ENCODE assay signal across 8 cellular contexts in genomic region chr10:32004161-32004591, GRCh38. TPM values are rescaled to one million over a fixed set of nuclear protein-coding genes. Genes with fewer than 3 reads are reported as not detected.
DNase-seq lines count a peak whose midpoint lies in the region; ATAC-seq and TF ChIP-seq lines count a peak whose summit lies in the region.
"Had no signal": no experiment of that assay in that cellular context is flagged by ENCODE, and none has a peak within 500 bp of the region (broad histone marks: within the 10 kb centered on the region; RNA-seq: fewer than 3 reads in every experiment).

No MANE protein-coding gene starts in this region.

- TF ChIP-seq POLR2A in HCT116 (IDR thresholded peaks at IDR 0.05; ENCODE audit: borderline replicate concordance, extremely low read depth, insufficient read depth, insufficient read length) (no peak), spleen (IDR thresholded peaks at IDR 0.05) (no peak), vagina (IDR thresholded peaks at IDR 0.05) (no peak)

- H3K4me1 ChIP-seq in HCT116 (ENCODE audit: control insufficient read depth in 1 of 2, insufficient read depth in 2 of 2, low read length in 2 of 2) (peaks cover 0 to 10% of the 10 kb centered on the region in 2 experiments; a peak in 1 of 4 replicates), right cardiac atrium (ENCODE audit: control insufficient read depth, insufficient read depth, low read length) (peaks cover 5% of the 10 kb centered on the region), spleen (peaks cover 0 to 32% (median 15%) of the 10 kb centered on the region in 6 donors), vagina (no peaks in the 10 kb centered on the region)

- no peaks in the 10 kb centered on the region for H3K79me2 ChIP-seq in HCT116 (ENCODE audit: insufficient read depth, low read length)

- H3K4me2 ChIP-seq in HCT116 (ENCODE audit: low read length): no peak overlapping the region

- H3K4me3 ChIP-seq in HCT116 (replicated peaks in 1 of 2; ENCODE audit: low read depth in 1 of 2, low read length in 2 of 2): no peak overlapping the region
- no peak overlapping the region for H3K4me3 ChIP-seq in right cardiac atrium (ENCODE audit: low read length)
- H3K4me3 ChIP-seq in spleen: no peak overlapping the region
- no peak overlapping the region for H3K4me3 ChIP-seq in vagina

- RAD21 ChIA-PET in HCT116 (lab: Charles Lee; ENCODE audit: low non-redundant PET in 1 of 2, low total read pairs in 2 of 2, uncharacterized antibody in 2 of 2, unreplicated experiment in 2 of 2): no interaction called here

- H3K27ac ChIP-seq in HCT116 (ENCODE audit: low read depth, low read length) (no peak overlapping the region), RWPE1 (peak overlapping the region; percentile 19; the same call in 1 of the 2 replicates), right cardiac atrium (ENCODE audit: low read length) (peak overlapping the region; percentile 12), spleen (peak overlapping the region in 7 of 8 donors; percentile 11 to 71 (median 64)), vagina (no peak overlapping the region)

- peaks cover 3 to 5% of the 10 kb centered on the region in 2 experiments; a peak in 3 of 4 replicates for H3K36me3 ChIP-seq in HCT116 (ENCODE audit: control insufficient read depth in 1 of 2, insufficient read depth in 2 of 2, low read length in 2 of 2)
- H3K36me3 ChIP-seq in spleen: peaks cover 0 to 32% (median 10%) of the 10 kb centered on the region in 6 donors
- H3K36me3 ChIP-seq in vagina: peaks cover 0 to 11% of the 10 kb centered on the region in 2 donors

- no peaks in the 10 kb centered on the region for H3K9me2 ChIP-seq in HCT116 (ENCODE audit: insufficient read depth)

- CTCF ChIA-PET in HCT116 (lab: Charles Lee) (interaction anchor here (1.9 kb wide), 1 partner anchor 142 kb away, joined by 9 read pairs; no protein-coding TSS in a partner anchor), RWPE1 (lab: Yijun Ruan, JAX) (interaction anchor here (0.6 to 1.1 kb wide), 2 partner anchors 78 to 142 kb away, joined by 3 to 4 read pairs; no protein-coding TSS in a partner anchor)

- H3K9me3 ChIP-seq in HCT116 (ENCODE audit: control insufficient read depth in 1 of 2, insufficient read depth in 1 of 2, low read depth in 1 of 2, low read length in 2 of 2): no peaks in the 10 kb centered on the region
- no peaks in the 10 kb centered on the region for H3K9me3 ChIP-seq in right cardiac atrium (ENCODE audit: control insufficient read depth, low read length)
- no peaks in the 10 kb centered on the region for H3K9me3 ChIP-seq in spleen
- no peaks in the 10 kb centered on the region for H3K9me3 ChIP-seq in vagina

- POLR2A ChIA-PET in HCT116 (lab: Charles Lee) (no interaction called here), RWPE1 (lab: Yijun Ruan, JAX; ENCODE audit: low non-redundant PET) (interaction anchor here (0.6 kb wide), 1 partner anchor 1293 kb away, joined by 6 read pairs; no protein-coding TSS in a partner anchor)

- DNase-seq in HCT116 (ENCODE audit: low read depth, low spot score) (no peak), RWPE1 (ENCODE audit: low spot score) (no peak), right cardiac atrium (peak in 2 of 3 donors; percentile 55 to 66), spleen (peak; percentile 82), dedifferentiated amniotic fluid mesenchymal stem cell (ENCODE audit: extremely low spot score) (no peak), vagina (ENCODE audit: extremely low spot score in 2 of 2) (no peak), HPDE6-E6E7 (ENCODE audit: extremely low spot score) (no peak)
- DNase-seq: kidney glomerular epithelial cell had no signal

- H3K9ac ChIP-seq in HCT116 (ENCODE audit: low read length): no peak overlapping the region

- H2AFZ ChIP-seq in HCT116 (ENCODE audit: low read depth, low read length, poor library complexity, severe bottlenecking): no peak overlapping the region

- TF ChIP-seq RAD21 in HCT116 (IDR thresholded peaks at IDR 0.05; ENCODE audit: low read depth): no peak

- ATAC-seq in HCT116: peak; percentile 13; the same call in 1 of the 2 replicates
- peak; percentile 58 for ATAC-seq in right cardiac atrium

- WGBS in right cardiac atrium: 44% methylated on average over 3 of the region's 3 CpGs
- WGBS in spleen, 5 donors: 61 to 80% (median 70%) methylated on average over 2 to 3 of the region's 3 CpGs

- no peak for TF ChIP-seq CTCF in HCT116 (IDR thresholded peaks at IDR 0.05 in 2 of 3, conservative IDR thresholded peaks at IDR 0.05 in 1 of 3; ENCODE audit: borderline replicate concordance in 1 of 3, insufficient read depth in 1 of 3, low read depth in 2 of 3, low read length in 2 of 3)
- TF ChIP-seq CTCF in RWPE1 (conservative IDR thresholded peaks at IDR 0.05; ENCODE audit: low read depth): no peak
- no peak for TF ChIP-seq CTCF in spleen (IDR thresholded peaks at IDR 0.05 in 8 of 11, conservative IDR thresholded peaks at IDR 0.05 in 3 of 11)
- no peak for TF ChIP-seq CTCF in vagina (IDR thresholded peaks at IDR 0.05)

- no peaks in the 10 kb centered on the region for H3K27me3 ChIP-seq in HCT116 (ENCODE audit: insufficient read depth, low read length)
- no peaks in the 10 kb centered on the region for H3K27me3 ChIP-seq in right cardiac atrium (ENCODE audit: control insufficient read depth, insufficient read depth)
- H3K27me3 ChIP-seq in spleen (replicated peaks in 1 of 7): no peaks in the 10 kb centered on the region
- H3K27me3 ChIP-seq in vagina: no peaks in the 10 kb centered on the region

- intact Hi-C loops in HCT116 (cut with micrococcal nuclease): loop anchor here (2.0 kb wide), 1 partner anchor 167 kb away; no protein-coding TSS in a partner anchor
- intact Hi-C loops in right cardiac atrium (cut with DNase I): loop anchor here in 1 of 4 donors (5.0 kb wide), 1 partner anchor 142 kb away; no protein-coding TSS in a partner anchor
- intact Hi-C loops in spleen (cut with DNase I; ENCODE audit: low total_unique reads): no loop called here
- intact Hi-C loops in vagina (cut with DNase I): no loop called here

- H4K20me1 ChIP-seq in HCT116 (ENCODE audit: insufficient read depth): no peaks in the 10 kb centered on the region

- BruUV-seq in HCT116 (replicated peaks; lab: Mats Ljungman, UMichigan): no TSS peak

TF ChIP-seq in HCT116, 20 proteins besides CTCF, POLR2A, EP300 and RAD21:
- TF ChIP-seq POLR2AphosphoS5 (IDR thresholded peaks at IDR 0.05; ENCODE audit: low read depth, low read length): no peak
- no peak for TF ChIP-seq ATF3 (IDR thresholded peaks at IDR 0.05)
- no peak for TF ChIP-seq EGR1 (IDR thresholded peaks at IDR 0.05; ENCODE audit: low read depth)
- no peak for TF ChIP-seq EZH2phosphoT487 (IDR thresholded peaks at IDR 0.05; ENCODE audit: borderline replicate concordance)
- TF ChIP-seq ZNF274 (IDR thresholded peaks at IDR 0.05; ENCODE audit: low read depth, low read length): no peak
- TF ChIP-seq FOSL1 (IDR thresholded peaks at IDR 0.05; ENCODE audit: low read depth): no peak
- TF ChIP-seq SRF (IDR thresholded peaks at IDR 0.05; ENCODE audit: low read depth): no peak
- no peak for TF ChIP-seq JUND (IDR thresholded peaks at IDR 0.05)
- TF ChIP-seq CBX3 (IDR thresholded peaks at IDR 0.05; ENCODE audit: low read depth): no peak
- TF ChIP-seq, protein P1, sequence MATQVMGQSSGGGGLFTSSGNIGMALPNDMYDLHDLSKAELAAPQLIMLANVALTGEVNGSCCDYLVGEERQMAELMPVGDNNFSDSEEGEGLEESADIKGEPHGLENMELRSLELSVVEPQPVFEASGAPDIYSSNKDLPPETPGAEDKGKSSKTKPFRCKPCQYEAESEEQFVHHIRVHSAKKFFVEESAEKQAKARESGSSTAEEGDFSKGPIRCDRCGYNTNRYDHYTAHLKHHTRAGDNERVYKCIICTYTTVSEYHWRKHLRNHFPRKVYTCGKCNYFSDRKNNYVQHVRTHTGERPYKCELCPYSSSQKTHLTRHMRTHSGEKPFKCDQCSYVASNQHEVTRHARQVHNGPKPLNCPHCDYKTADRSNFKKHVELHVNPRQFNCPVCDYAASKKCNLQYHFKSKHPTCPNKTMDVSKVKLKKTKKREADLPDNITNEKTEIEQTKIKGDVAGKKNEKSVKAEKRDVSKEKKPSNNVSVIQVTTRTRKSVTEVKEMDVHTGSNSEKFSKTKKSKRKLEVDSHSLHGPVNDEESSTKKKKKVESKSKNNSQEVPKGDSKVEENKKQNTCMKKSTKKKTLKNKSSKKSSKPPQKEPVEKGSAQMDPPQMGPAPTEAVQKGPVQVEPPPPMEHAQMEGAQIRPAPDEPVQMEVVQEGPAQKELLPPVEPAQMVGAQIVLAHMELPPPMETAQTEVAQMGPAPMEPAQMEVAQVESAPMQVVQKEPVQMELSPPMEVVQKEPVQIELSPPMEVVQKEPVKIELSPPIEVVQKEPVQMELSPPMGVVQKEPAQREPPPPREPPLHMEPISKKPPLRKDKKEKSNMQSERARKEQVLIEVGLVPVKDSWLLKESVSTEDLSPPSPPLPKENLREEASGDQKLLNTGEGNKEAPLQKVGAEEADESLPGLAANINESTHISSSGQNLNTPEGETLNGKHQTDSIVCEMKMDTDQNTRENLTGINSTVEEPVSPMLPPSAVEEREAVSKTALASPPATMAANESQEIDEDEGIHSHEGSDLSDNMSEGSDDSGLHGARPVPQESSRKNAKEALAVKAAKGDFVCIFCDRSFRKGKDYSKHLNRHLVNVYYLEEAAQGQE (IDR thresholded peaks at IDR 0.05; ENCODE audit: low read depth): no peak
- TF ChIP-seq CEBPB (IDR thresholded peaks at IDR 0.05; ENCODE audit: low read depth): no peak
- no peak for TF ChIP-seq SIN3A (IDR thresholded peaks at IDR 0.05; ENCODE audit: low read depth)
- TF ChIP-seq TCF7L2 (IDR thresholded peaks at IDR 0.05; ENCODE audit: borderline replicate concordance, extremely low read depth, insufficient read depth, insufficient read length): no peak
- no peak for TF ChIP-seq ZFX (IDR thresholded peaks at IDR 0.05)
- no peak for TF ChIP-seq MAX (IDR thresholded peaks at IDR 0.05)
- TF ChIP-seq ELF1 (IDR thresholded peaks at IDR 0.05; ENCODE audit: borderline replicate concordance, low read depth): no peak
- TF ChIP-seq YY1 (IDR thresholded peaks at IDR 0.05; ENCODE audit: extremely low read depth, insufficient replicate concordance, low read depth, low read length): no peak
- TF ChIP-seq EZH2 (IDR thresholded peaks at IDR 0.05): no peak
- TF ChIP-seq SP1 (IDR thresholded peaks at IDR 0.05; ENCODE audit: low read depth): no peak
TF ChIP-seq in HCT116: peak in this region for 0.

RNA-seq across cellular contexts. Expression of gene KIF5B, which starts 52.0 kb away (rescaled TPM):
- total RNA-seq in HCT116 (2021; ENCODE audit: unreplicated experiment) (117 TPM), right cardiac atrium (100 to 1,000 TPM; 134 to 169 (median 144) TPM), spleen (10 to 100 TPM; 58.6 to 95.1 (median 85.0) TPM), vagina (74.2 TPM)
- 43.7 and 53.4 TPM in 2 replicates for polyA plus RNA-seq in HCT116 (2012)
- polyA plus RNA-seq in right cardiac atrium (60.3 TPM), spleen (10 to 100 TPM; 16.1 to 35.0 (median 20.0) TPM)

Comparison
In these comparisons a context has a peak if more than half of its experiments do, and no peak if none do; other contexts are left out.
1. DNase-seq: peak in right cardiac atrium (2 of 3) and spleen (single experiment); none in HCT116 (single experiment), RWPE1 (single experiment), dedifferentiated amniotic fluid mesenchymal stem cell (single experiment), vagina (0 of 2) and HPDE6-E6E7 (single experiment).
2. H3K27ac ChIP-seq: peak in RWPE1 (single experiment), right cardiac atrium (single experiment) and spleen (7 of 8); none in HCT116 (single experiment) and vagina (single experiment).